12 cellular contexts compared by ENCODE assay signal in genomic region chr17:77455878-77456234, GRCh38.
A peak's percentile ranks its signal among the peaks of the same experiment; 100 is the strongest.
DNase-seq lines count a peak whose midpoint lies in the region; ATAC-seq and TF ChIP-seq lines count a peak whose summit lies in the region.
"Had no signal": no experiment of that assay in that cellular context is flagged by ENCODE, and none has a peak within 500 bp of the region (broad histone marks: within the 10 kb centered on the region; RNA-seq: fewer than 3 reads in every experiment).

No MANE protein-coding gene starts in this region.

- no peaks in the 10 kb centered on the region for H3K27me3 ChIP-seq in esophagus muscularis mucosa
- H3K27me3 ChIP-seq in spleen (replicated peaks in 1 of 7): no peaks in the 10 kb centered on the region
- H3K27me3 ChIP-seq: vagina had no signal

- CTCF ChIA-PET in activated CD4-positive, alpha-beta T cell treated with anti-CD3 and anti-CD28 coated beads for 36 hours (lab: Charles Lee): no interaction called here

- no peaks in the 10 kb centered on the region for H3K36me3 ChIP-seq in esophagus muscularis mucosa
- H3K36me3 ChIP-seq in spleen: peaks cover 0 to 31% (median 0%) of the 10 kb centered on the region in 6 donors
- H3K36me3 ChIP-seq: vagina had no signal

- peak overlapping the region; percentile 96 for H3K4me3 Mint-ChIP-seq in activated CD4-positive, alpha-beta T cell treated with anti-CD3 and anti-CD28 coated beads for 36 hours
- peak overlapping the region; percentile 96 for H3K4me3 Mint-ChIP-seq in T-helper 17 cell

- H3K9me3 ChIP-seq in T-helper 17 cell (ENCODE audit: control insufficient read depth, low read length, poor library complexity, severe bottlenecking) (no peaks in the 10 kb centered on the region), esophagus muscularis mucosa (no peaks in the 10 kb centered on the region), spleen (no peaks in the 10 kb centered on the region)
- H3K9me3 ChIP-seq: A549, vagina had no signal

- no peak for DNase-seq in activated CD4-positive, alpha-beta T cell treated with anti-CD3 and anti-CD28 coated beads for 36 hours
- DNase-seq in activated CD4-positive, alpha-beta T cell treated with anti-CD3 and anti-CD28 coated beads for 4 hours: no peak
- no peak for DNase-seq in T-helper 17 cell
- DNase-seq in esophagus muscularis mucosa (ENCODE audit: extremely low spot score): no peak
- DNase-seq in spleen: peak; percentile 77
- no peak for DNase-seq in COLO829 (ENCODE audit: low spot score)
- DNase-seq: RPMI8226 had no signal

- no peak for TF ChIP-seq EP300 in esophagus muscularis mucosa (IDR thresholded peaks at IDR 0.05)

- 88% methylated on average over 12 of the region's 16 CpGs for WGBS in esophagus muscularis mucosa
- 69 to 84% (median 82%) methylated on average over 12 to 16 of the region's 16 CpGs for whole genome bisulfite sequencing in spleen, 5 donors

- H3K27ac ChIP-seq in esophagus muscularis mucosa (replicated peaks in 1 of 4): peak overlapping the region in 3 of 4 donors; percentile 22 to 98 (median 89)
- peak overlapping the region; percentile 83 to 97 (median 92) for H3K27ac ChIP-seq in spleen
- H3K27ac ChIP-seq: A549 had no signal

- H3K4me3 ChIP-seq in esophagus muscularis mucosa (no peak overlapping the region), spleen (peak overlapping the region in 7 of 8 donors; percentile 53 to 81 (median 71))
- H3K4me3 ChIP-seq: A549, vagina had no signal

- H3K9me3 Mint-ChIP-seq in activated CD4-positive, alpha-beta T cell treated with anti-CD3 and anti-CD28 coated beads for 36 hours (ENCODE audit: low read depth): no peaks in the 10 kb centered on the region

- no peaks in the 10 kb centered on the region for H3K27me3 Mint-ChIP-seq in activated CD4-positive, alpha-beta T cell treated with anti-CD3 and anti-CD28 coated beads for 36 hours
- H3K27me3 Mint-ChIP-seq in T-helper 17 cell: no peaks in the 10 kb centered on the region

- peaks cover 36% of the 10 kb centered on the region for H3K4me1 Mint-ChIP-seq in activated CD4-positive, alpha-beta T cell treated with anti-CD3 and anti-CD28 coated beads for 36 hours
- H3K4me1 Mint-ChIP-seq in T-helper 17 cell: peaks cover 56% of the 10 kb centered on the region

- H3K36me3 Mint-ChIP-seq in activated CD4-positive, alpha-beta T cell treated with anti-CD3 and anti-CD28 coated beads for 36 hours (ENCODE audit: low read depth): peaks cover 76% of the 10 kb centered on the region
- peaks cover 12% of the 10 kb centered on the region for H3K36me3 Mint-ChIP-seq in T-helper 17 cell (ENCODE audit: low read depth)

- intact Hi-C loops in activated CD4-positive, alpha-beta T cell treated with anti-CD3 and anti-CD28 coated beads for 36 hours (cut with DNase I, micrococcal nuclease): loop anchor here (2.0 to 10.0 kb wide), 5 partner anchors 15 to 1191 kb away; partner anchors contain the start of genes TMC6 (in 1 of the 2) and UBALD2 (in 1 of the 2)
- intact Hi-C loops in esophagus muscularis mucosa (cut with DNase I) (no loop called here), spleen (cut with DNase I; ENCODE audit: low total_unique reads) (no loop called here)

- no peak for TF ChIP-seq CTCF in esophagus muscularis mucosa (IDR thresholded peaks at IDR 0.05)
- TF ChIP-seq CTCF in spleen (IDR thresholded peaks at IDR 0.05 in 8 of 11, conservative IDR thresholded peaks at IDR 0.05 in 3 of 11): no peak

- no peak for ATAC-seq in activated CD4-positive, alpha-beta T cell treated with anti-CD3 and anti-CD28 coated beads for 36 hours
- ATAC-seq in T-helper 17 cell (no peak), GM21737 (IDR thresholded peaks at IDR 0.05; ENCODE audit: unreplicated experiment) (no peak), HG03097 (IDR thresholded peaks at IDR 0.05; ENCODE audit: low FRiP score, unreplicated experiment) (no peak)
- ATAC-seq: A549; activated CD4-positive, CD25-positive, alpha-beta regulatory T cell treated with anti-CD3 and anti-CD28 coated beads, Interleukin-2, amount 50 U/mL, for 24 hours had no signal

- no peak for TF ChIP-seq POLR2A in esophagus muscularis mucosa (IDR thresholded peaks at IDR 0.05; ENCODE audit: low read depth)
- TF ChIP-seq POLR2A in spleen (IDR thresholded peaks at IDR 0.05): no peak

- peak overlapping the region; percentile 98 for H3K27ac Mint-ChIP-seq in activated CD4-positive, alpha-beta T cell treated with anti-CD3 and anti-CD28 coated beads for 36 hours
- H3K27ac Mint-ChIP-seq in T-helper 17 cell: peak overlapping the region; percentile 99

- peaks cover 73 to 100% (median 99%) of the 10 kb centered on the region in 4 donors for H3K4me1 ChIP-seq in esophagus muscularis mucosa
- H3K4me1 ChIP-seq in spleen: peaks cover 72 to 100% (median 97%) of the 10 kb centered on the region in 6 donors

- POLR2A ChIA-PET in activated CD4-positive, alpha-beta T cell treated with anti-CD3 and anti-CD28 coated beads for 36 hours (lab: Charles Lee): no interaction called here

Comparison
In these comparisons a context has a peak if more than half of its experiments do, and no peak if none do; other contexts are left out.
1. H3K4me3 ChIP-seq: peak in spleen (7 of 8); none in esophagus muscularis mucosa (0 of 4).
2. intact Hi-C loops: an anchor here in activated CD4-positive, alpha-beta T cell treated with anti-CD3 and anti-CD28 coated beads for 36 hours (2.0 to 10.0 kb wide); none called in esophagus muscularis mucosa and spleen.